Comparison of ENCODE assay signal across 10 cellular contexts in genomic region chr10:33332183-33333031, GRCh38. TPM values are rescaled to one million over a fixed set of nuclear protein-coding genes. Genes with fewer than 3 reads are reported as not detected.
A peak's percentile ranks its signal among the peaks of the same experiment; 100 is the strongest.
DNase-seq lines count a peak whose midpoint lies in the region; ATAC-seq and TF ChIP-seq lines count a peak whose summit lies in the region.
"Had no signal": no experiment of that assay in that cellular context is flagged by ENCODE, and none has a peak within 500 bp of the region (broad histone marks: within the 10 kb centered on the region; RNA-seq: fewer than 3 reads in every experiment).

No MANE protein-coding gene starts in this region.

- peaks cover 41% of the 10 kb centered on the region for H3K4me1 ChIP-seq in DND-41 (ENCODE audit: insufficient read depth, low read length)
- H3K4me1 ChIP-seq in heart left ventricle: peaks cover under 1 to 41% (median 24%) of the 10 kb centered on the region in 12 donors
- no peaks in the 10 kb centered on the region for H3K4me1 ChIP-seq in H9 (ENCODE audit: insufficient read depth, low read length)

- no peak overlapping the region for H3K23ac ChIP-seq in H9 (ENCODE audit: insufficient read length, low read depth, low read length)

- H2BK5ac ChIP-seq in H9 (ENCODE audit: insufficient read length, low read length): no peak overlapping the region

- H4K20me1 ChIP-seq in DND-41 (ENCODE audit: insufficient read depth, low read length) (no peaks in the 10 kb centered on the region), H9 (ENCODE audit: control insufficient read depth, insufficient read depth, insufficient read length) (no peaks in the 10 kb centered on the region)

- H3K14ac ChIP-seq in H9 (ENCODE audit: insufficient read depth, low read length): no peak overlapping the region

- no peak overlapping the region for H2BK20ac ChIP-seq in H9 (ENCODE audit: low read depth, low read length, poor library complexity, severe bottlenecking)

- H3K18ac ChIP-seq in H9 (ENCODE audit: insufficient read length, low read depth, low read length): no peak overlapping the region

- H3K27me3 ChIP-seq in DND-41 (ENCODE audit: insufficient read depth, low read length, poor library complexity): peaks cover 7% of the 10 kb centered on the region
- peaks cover 0 to 5% (median 0%) of the 10 kb centered on the region in 9 donors for H3K27me3 ChIP-seq in heart left ventricle
- peaks cover 7% of the 10 kb centered on the region; the same call in 1 of the 2 replicates for H3K27me3 ChIP-seq in H9 (ENCODE audit: insufficient read depth, low read length)
- H3K27me3 ChIP-seq in CD4-positive, alpha-beta T cell (ENCODE audit: control insufficient read depth, insufficient read depth, low read length): peaks cover 58% of the 10 kb centered on the region

- H4K5ac ChIP-seq in H9 (ENCODE audit: insufficient read length, low read depth, low read length): no peak overlapping the region

- no peak overlapping the region for H4K91ac ChIP-seq in H9 (ENCODE audit: insufficient read length, low read depth, low read length)

- H3K4me3 ChIP-seq in DND-41 (ENCODE audit: low read depth in 1 of 2, low read length in 2 of 2) (no peak overlapping the region), WI38 (ENCODE audit: low read depth, low read length) (peak overlapping the region; percentile 76), heart left ventricle (peak overlapping the region; percentile 53 to 92 (median 88))

- peaks cover 58% of the 10 kb centered on the region for H3K27me3 Mint-ChIP-seq in H9 (ENCODE audit: low read depth)
- peaks cover 69 to 93% of the 10 kb centered on the region in 2 donors for H3K27me3 Mint-ChIP-seq in effector memory CD8-positive, alpha-beta T cell
- H3K27me3 Mint-ChIP-seq in CD4-positive, alpha-beta T cell: peaks cover 73% of the 10 kb centered on the region

- WGBS in heart left ventricle, 4 donors: 3 to 13% (median 4%) methylated on average over 4 of the region's 4 CpGs
- WGBS in H9 (ENCODE audit: extremely low coverage, insufficient read length, low lambda C conversion rate): no CpG with 5 or more reads among the region's 4 CpGs

- peaks cover 27% of the 10 kb centered on the region for H3K23me2 ChIP-seq in H9 (ENCODE audit: insufficient read length, low read depth, low read length, poor library complexity, severe bottlenecking)

- POLR2A ChIA-PET in CD4-positive, alpha-beta T cell (lab: Charles Lee): no interaction called here

- H3K9me3 Mint-ChIP-seq in H9: no peaks in the 10 kb centered on the region; a peak in 2 of 5 replicates
- no peaks in the 10 kb centered on the region for H3K9me3 Mint-ChIP-seq in effector memory CD8-positive, alpha-beta T cell
- H3K9me3 Mint-ChIP-seq in CD4-positive, alpha-beta T cell: no peaks in the 10 kb centered on the region
- H3K9me3 Mint-ChIP-seq: activated CD4-positive, alpha-beta memory T cell treated with anti-CD3 and anti-CD28 coated beads, Interleukin-2, amount 10 ng/mL, durations not matched to agents 7 days and 5 days had no signal

- H3K9me3 ChIP-seq in DND-41 (ENCODE audit: insufficient read depth, low read length, severe bottlenecking): no peaks in the 10 kb centered on the region
- peaks cover 0 to 6% (median 0%) of the 10 kb centered on the region in 12 donors for H3K9me3 ChIP-seq in heart left ventricle
- no peaks in the 10 kb centered on the region for H3K9me3 ChIP-seq in H9 (ENCODE audit: control insufficient read depth, low read depth, low read length)
- no peaks in the 10 kb centered on the region for H3K9me3 ChIP-seq in CD4-positive, alpha-beta T cell (ENCODE audit: control insufficient read depth, low read length)

- no peak overlapping the region for H3K4ac ChIP-seq in H9 (ENCODE audit: low read depth, low read length)

- no peak overlapping the region for H3K56ac ChIP-seq in H9 (ENCODE audit: insufficient read length, low read depth, low read length)

- H2BK12ac ChIP-seq in H9 (ENCODE audit: insufficient read length, low read depth, low read length): no peak overlapping the region

- no peak for TF ChIP-seq POLR2A in heart left ventricle (IDR thresholded peaks at IDR 0.05)

- peak overlapping the region; percentile 96; the same call in 1 of the 2 replicates for H3K4me2 ChIP-seq in DND-41 (ENCODE audit: insufficient read depth, low read length)
- H3K4me2 ChIP-seq in H9 (ENCODE audit: insufficient read depth, insufficient read length, low read length): no peak overlapping the region

- intact Hi-C loops in heart left ventricle (cut with DNase I): loop anchor here (5.0 to 10.0 kb wide), 21 partner anchors 60 to 1305 kb away; no protein-coding TSS in a partner anchor
- intact Hi-C loops in CD4-positive, alpha-beta T cell (cut with DNase I, micrococcal nuclease): loop anchor here (5.0 kb wide), 4 partner anchors 85 to 1305 kb away; no protein-coding TSS in a partner anchor

- no peak overlapping the region for H4K8ac ChIP-seq in H9 (replicated peaks; ENCODE audit: insufficient read length, low read depth, low read length)

- DNase-seq in DND-41 (no peak), heart left ventricle (no peak), renal cortical epithelial cell (ENCODE audit: low read depth) (peak; percentile 49), H9 (no peak)
- no peak for DNase-seq in effector memory CD8-positive, alpha-beta T cell
- no peak for DNase-seq in CD4-positive, alpha-beta T cell
- DNase-seq: activated CD4-positive, alpha-beta memory T cell treated with anti-CD3 and anti-CD28 coated beads, Interleukin-2, amount 10 ng/mL, durations not matched to agents 7 days and 5 days; NCI-H187 had no signal

- no peak for ATAC-seq in DND-41 (ENCODE audit: insufficient read depth, low read depth)
- peak in 2 of 4 donors; percentile 10 to 49 for ATAC-seq in heart left ventricle
- ATAC-seq in GM19397 (IDR thresholded peaks at IDR 0.05; ENCODE audit: unreplicated experiment): no peak
- ATAC-seq in effector memory CD8-positive, alpha-beta T cell (replicated peaks): no peak
- no peak for ATAC-seq in CD4-positive, alpha-beta T cell (ENCODE audit: poor library complexity)

- no peak overlapping the region for H2AFZ ChIP-seq in DND-41 (ENCODE audit: low read depth, low read length)
- no peak overlapping the region for H2AFZ ChIP-seq in H9 (ENCODE audit: low read length)

- H2BK15ac ChIP-seq in H9 (ENCODE audit: low read depth, low read length): no peak overlapping the region

- H2BK120ac ChIP-seq in H9 (ENCODE audit: low read depth, low read length, poor library complexity, severe bottlenecking): no peak overlapping the region

- H3K27ac ChIP-seq in DND-41 (ENCODE audit: low read length) (no peak overlapping the region), heart left ventricle (peak overlapping the region; percentile 33 to 100 (median 98)), H9 (ENCODE audit: insufficient read length, low read depth, low read length) (no peak overlapping the region)
- H3K27ac ChIP-seq in CD4-positive, alpha-beta T cell (ENCODE audit: low read depth, low read length): no peak overlapping the region

- H2AK5ac ChIP-seq in H9 (ENCODE audit: insufficient read length, low read length): no peak overlapping the region

- H3K9ac ChIP-seq in DND-41 (ENCODE audit: low read depth, low read length): no peak overlapping the region
- no peak overlapping the region for H3K9ac ChIP-seq in H9 (ENCODE audit: extremely low read depth, insufficient read length, low read length)

- H3K36me3 ChIP-seq in DND-41 (ENCODE audit: insufficient read depth, low read length) (no peaks in the 10 kb centered on the region), heart left ventricle (peaks cover 0 to 33% (median 27%) of the 10 kb centered on the region in 9 donors)

- no peaks in the 10 kb centered on the region for H3K36me3 Mint-ChIP-seq in H9 (ENCODE audit: insufficient read depth in 1 of 3, low read depth in 3 of 3)
- no peaks in the 10 kb centered on the region for H3K36me3 Mint-ChIP-seq in effector memory CD8-positive, alpha-beta T cell (ENCODE audit: insufficient read depth)
- no peaks in the 10 kb centered on the region for H3K36me3 Mint-ChIP-seq in CD4-positive, alpha-beta T cell (ENCODE audit: low read depth)

- H3K4me3 Mint-ChIP-seq in H9: no peak overlapping the region
- H3K4me3 Mint-ChIP-seq in effector memory CD8-positive, alpha-beta T cell: no peak overlapping the region
- H3K4me3 Mint-ChIP-seq in CD4-positive, alpha-beta T cell: no peak overlapping the region

- H3K27ac Mint-ChIP-seq in H9: no peak overlapping the region
- no peak overlapping the region for H3K27ac Mint-ChIP-seq in effector memory CD8-positive, alpha-beta T cell
- H3K27ac Mint-ChIP-seq in CD4-positive, alpha-beta T cell: no peak overlapping the region
- H3K27ac Mint-ChIP-seq: activated CD4-positive, alpha-beta memory T cell treated with anti-CD3 and anti-CD28 coated beads, Interleukin-2, amount 10 ng/mL, durations not matched to agents 7 days and 5 days had no signal

- CTCF ChIA-PET in CD4-positive, alpha-beta T cell (lab: Charles Lee): interaction anchor here (0.5 to 1.5 kb wide), 5 partner anchors 21 to 1306 kb away, joined by 3 to 7 read pairs (median 3); no protein-coding TSS in a partner anchor

- no peak overlapping the region for H3T11ph ChIP-seq in H9 (ENCODE audit: low read length)

- H3K4me1 Mint-ChIP-seq in H9: peaks cover 37 to 44% of the 10 kb centered on the region in 2 experiments
- H3K4me1 Mint-ChIP-seq in effector memory CD8-positive, alpha-beta T cell (ENCODE audit: low read depth in 2 of 2): peaks cover 5 to 12% of the 10 kb centered on the region in 2 donors
- H3K4me1 Mint-ChIP-seq in CD4-positive, alpha-beta T cell (ENCODE audit: low read depth): peaks cover 20% of the 10 kb centered on the region

- H3K79me2 ChIP-seq in DND-41 (ENCODE audit: insufficient read depth, low read length): no peaks in the 10 kb centered on the region
- H3K79me2 ChIP-seq in H9 (ENCODE audit: insufficient read depth, low read length): no peaks in the 10 kb centered on the region

- no peak for TF ChIP-seq CTCF in DND-41 (IDR thresholded peaks at IDR 0.05; ENCODE audit: borderline replicate concordance, extremely low read depth, low read length, poor library complexity, severe bottlenecking)
- no peak for TF ChIP-seq CTCF in WI38 (IDR thresholded peaks at IDR 0.05; ENCODE audit: low read depth, low read length)
- TF ChIP-seq CTCF in heart left ventricle (IDR thresholded peaks at IDR 0.05): no peak
- TF ChIP-seq CTCF in H9 (conservative IDR thresholded peaks at IDR 0.05): no peak
- no peak for TF ChIP-seq CTCF in CD4-positive, alpha-beta T cell (IDR thresholded peaks at IDR 0.05)

- H3K79me1 ChIP-seq in H9 (ENCODE audit: insufficient read depth, low read depth, low read length, poor library complexity, severe bottlenecking): no peaks in the 10 kb centered on the region

RNA-seq across cellular contexts. Expression of gene NRP1, which starts 2.1 kb away (rescaled TPM):
- total RNA-seq in heart left ventricle (100 to 1,000 TPM; 115 to 279 (median 173) TPM), renal cortical epithelial cell (52.3 and 281 TPM in 2 replicates), H9 (2021) (4.1 and 4.6 TPM in 2 replicates)
- 10 to 100 TPM; 47.1 to 69.4 TPM for polyA plus RNA-seq in heart left ventricle
- under 1 TPM in 1 of 2 experiments, not detected in 1; 0.06 TPM for total RNA-seq in CD4-positive, alpha-beta T cell

Comparison
In these comparisons a context has a peak if more than half of its experiments do, and no peak if none do; other contexts are left out.
1. H3K27ac ChIP-seq: peak in heart left ventricle (12 of 12); none in DND-41 (single experiment), H9 (single experiment) and CD4-positive, alpha-beta T cell (single experiment).
2. H3K4me3 ChIP-seq: peak in WI38 (single experiment) and heart left ventricle (12 of 12); none in DND-41 (0 of 2).